ENCODE assay signal across 9 cellular contexts in genomic region chr2:73979021-73979420, GRCh38. TPM values are rescaled to one million over a fixed set of nuclear protein-coding genes. Genes with fewer than 3 reads are reported as not detected.
A peak's percentile ranks its signal among the peaks of the same experiment; 100 is the strongest.
DNase-seq lines count a peak whose midpoint lies in the region; ATAC-seq and TF ChIP-seq lines count a peak whose summit lies in the region.
"Had no signal": no experiment of that assay in that cellular context is flagged by ENCODE, and none has a peak within 500 bp of the region (broad histone marks: within the 10 kb centered on the region; RNA-seq: fewer than 3 reads in every experiment).

No MANE protein-coding gene starts in this region.

- no peak overlapping the region for H3K4me3 ChIP-seq in Karpas-422 (ENCODE audit: low read length)

- H3K27me3 Mint-ChIP-seq in activated naive CD8-positive, alpha-beta T cell treated with anti-CD3 and anti-CD28 coated beads, Interleukin-2, amount 50 U/mL, for 24 hours = no peaks in the 10 kb centered on the region

- ATAC-seq in activated naive CD8-positive, alpha-beta T cell treated with anti-CD3 and anti-CD28 coated beads, Interleukin-2, amount 50 U/mL, for 24 hours = peak; percentile 97

- no peaks in the 10 kb centered on the region for H3K9me3 ChIP-seq in Karpas-422 (ENCODE audit: low read length)

- H2AFZ ChIP-seq in Karpas-422 (ENCODE audit: low read length) = no peak overlapping the region

- H3K27ac Mint-ChIP-seq in activated naive CD8-positive, alpha-beta T cell treated with anti-CD3 and anti-CD28 coated beads, Interleukin-2, amount 50 U/mL, for 24 hours = peak overlapping the region; percentile 63

- H4K20me1 ChIP-seq in Karpas-422 (ENCODE audit: insufficient read depth, low read depth, low read length) = peaks cover 11% of the 10 kb centered on the region; the same call in 1 of the 2 replicates

- no peaks in the 10 kb centered on the region for H3K79me2 ChIP-seq in Karpas-422 (ENCODE audit: low read length)

- no peaks in the 10 kb centered on the region for H3K9me2 ChIP-seq in Karpas-422 (replicated peaks; ENCODE audit: insufficient read depth, low read length)

- H3K4me1 ChIP-seq in Karpas-422 (ENCODE audit: low read length) = peaks cover 25% of the 10 kb centered on the region

- no peak for TF ChIP-seq CTCF in GM20000 (IDR thresholded peaks at IDR 0.05; ENCODE audit: extremely low read depth, missing control alignments)
- TF ChIP-seq CTCF in VCaP (conservative IDR thresholded peaks at IDR 0.05) = no peak

- DNase-seq in GM20000 (ENCODE audit: low spot score) = peak; percentile 66
- DNase-seq in activated naive CD8-positive, alpha-beta T cell treated with anti-CD3 and anti-CD28 coated beads, Interleukin-2, amount 50 U/mL, for 24 hours = peak; percentile 59
- peak; percentile 49 to 55 for DNase-seq in stimulated activated CD8-positive, alpha-beta memory T cell treated with anti-CD3 and anti-CD28 coated beads, Interleukin-4, amount 100 ng/mL, for 4 hours (ENCODE audit: low read depth in 2 of 2, low spot score in 1 of 2)
- DNase-seq in Karpas-422 = no peak
- DNase-seq in SKM-1 (lab: John Stamatoyannopoulos, UW; ENCODE audit: unreplicated experiment) = no peak
- no peak for DNase-seq in NCI-H446 (lab: John Stamatoyannopoulos, UW)
- DNase-seq in HCEC 1CT = no peak
- DNase-seq: NCI-H510A treated with DMSO at 0.1 percent for 48 hours had no signal

- H3K4me3 Mint-ChIP-seq in activated naive CD8-positive, alpha-beta T cell treated with anti-CD3 and anti-CD28 coated beads, Interleukin-2, amount 50 U/mL, for 24 hours = peak overlapping the region; percentile 79

- H3K27me3 ChIP-seq in Karpas-422 (ENCODE audit: low read length) = no peaks in the 10 kb centered on the region; the same call in 1 of the 2 replicates

- H3K36me3 Mint-ChIP-seq in activated naive CD8-positive, alpha-beta T cell treated with anti-CD3 and anti-CD28 coated beads, Interleukin-2, amount 50 U/mL, for 24 hours (ENCODE audit: low read depth) = no peaks in the 10 kb centered on the region

- no peak overlapping the region for H3K9ac ChIP-seq in Karpas-422 (ENCODE audit: low read length)

- H3K4me1 Mint-ChIP-seq in activated naive CD8-positive, alpha-beta T cell treated with anti-CD3 and anti-CD28 coated beads, Interleukin-2, amount 50 U/mL, for 24 hours = peaks cover 68% of the 10 kb centered on the region

- no peaks in the 10 kb centered on the region for H3K9me3 Mint-ChIP-seq in activated naive CD8-positive, alpha-beta T cell treated with anti-CD3 and anti-CD28 coated beads, Interleukin-2, amount 50 U/mL, for 24 hours

- H3K36me3 ChIP-seq in Karpas-422 (ENCODE audit: insufficient read depth, low read length) = no peaks in the 10 kb centered on the region

- peak overlapping the region; percentile 32; the same call in 1 of the 2 replicates for H3K27ac ChIP-seq in VCaP
- H3K27ac ChIP-seq in Karpas-422 (ENCODE audit: low read length) = no peak overlapping the region

- H3K4me2 ChIP-seq in Karpas-422 (ENCODE audit: low read depth, low read length, poor library complexity, severe bottlenecking) = no peak overlapping the region

RNA-seq across cellular contexts. Expression of gene TET3, which starts 5.7 kb away (rescaled TPM):
- total RNA-seq in Karpas-422 (2014; rRNA removed; shearing (Covaris generic); ENCODE audit: low replicate concordance) = 11.6 and 13.6 TPM in 2 replicates

RNA-seq across cellular contexts. Expression of gene DGUOK, which starts 52.3 kb away (rescaled TPM):
- total RNA-seq in Karpas-422 (2014; rRNA removed; shearing (Covaris generic); ENCODE audit: low replicate concordance) = 88.0 and 130 TPM in 2 replicates

Comparison
In these comparisons a context has a peak if more than half of its experiments do, and no peak if none do; other contexts are left out.
1. DNase-seq: peak in GM20000 (single experiment), activated naive CD8-positive, alpha-beta T cell treated with anti-CD3 and anti-CD28 coated beads, Interleukin-2, amount 50 U/mL, for 24 hours (single experiment) and stimulated activated CD8-positive, alpha-beta memory T cell treated with anti-CD3 and anti-CD28 coated beads, Interleukin-4, amount 100 ng/mL, for 4 hours (2 of 2); none in Karpas-422 (single experiment), SKM-1 (single experiment), NCI-H446 (0 of 2) and HCEC 1CT (single experiment).